Comparison of ENCODE assay signal across 16 cellular contexts in the genomic region with DNA sequence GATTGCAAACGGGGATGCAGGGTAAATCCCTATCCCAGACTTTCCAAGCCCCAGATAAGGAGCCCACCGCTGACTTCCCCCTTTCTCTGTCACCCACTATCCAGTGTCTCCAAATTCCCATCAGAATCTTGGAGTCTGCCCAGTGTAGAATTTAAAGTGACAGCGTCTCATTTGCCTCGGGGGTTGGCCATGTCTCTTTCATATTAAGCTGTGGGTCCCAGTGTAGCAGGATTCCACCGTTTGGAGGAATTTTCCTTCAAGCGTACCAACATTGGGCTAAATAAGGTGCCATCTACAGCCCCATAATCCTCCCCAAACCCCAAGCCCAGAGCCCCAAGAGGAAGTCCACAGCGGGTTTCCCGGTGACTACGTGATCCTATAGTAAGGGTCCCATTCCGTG. TPM values are rescaled to one million over a fixed set of nuclear protein-coding genes. Genes with fewer than 3 reads are reported as not detected.
DNase-seq lines count a peak whose midpoint lies in the region; ATAC-seq, FAIRE-seq and TF ChIP-seq lines count a peak whose summit lies in the region.
"Had no signal": no experiment of that assay in that cellular context is flagged by ENCODE, and none has a peak within 500 bp of the region (broad histone marks: within the 10 kb centered on the region; RNA-seq: fewer than 3 reads in every experiment).

No MANE protein-coding gene starts in this region.

- H3K79me2 ChIP-seq in neural cell (replicated peaks; ENCODE audit: insufficient read depth, low read length), result no peaks in the 10 kb centered on the region

- TF ChIP-seq EP300 in A549 (IDR thresholded peaks at IDR 0.05) (no peak), neural cell (conservative IDR thresholded peaks at IDR 0.05; ENCODE audit: poor library complexity, severe bottlenecking) (no peak)

- DNase-seq in A549 (ENCODE audit: low read depth in 1 of 2, low spot score in 1 of 2) (no peak), middle frontal gyrus (ENCODE audit: extremely low spot score, low spot score) (no peak), NCI-H510A (lab: John Stamatoyannopoulos, UW) (no peak), NCI-H82 (lab: John Stamatoyannopoulos, UW) (no peak)
- no peak for DNase-seq in activated CD4-positive, alpha-beta T cell treated with anti-CD3 and anti-CD28 coated beads for 1 hour
- DNase-seq: GDM1; NCI-H1105 treated with DMSO at 0.1 percent for 48 hours; NCI-H524 treated with DMSO at 0.1 percent for 48 hours; stimulated activated CD4-positive, alpha-beta T cell treated with anti-CD3 and anti-CD28 coated beads, Interleukin-2, amount 100 ng/mL, for 48 hours had no signal

- FAIRE-seq in A549 (lab: Jason Lieb, UNC), result no peak
- FAIRE-seq: GM18507 had no signal

- WGBS in A549 (ENCODE audit: missing lambda C conversion rate), result 9% methylated on average over 8 of the region's 10 CpGs
- 1% methylated on average over 10 of the region's 10 CpGs for WGBS in HUES64
- 1 to 4% methylated on average over 10 of the region's 10 CpGs for WGBS in ectodermal cell, 2 experiments

- no peaks in the 10 kb centered on the region for H3K36me3 ChIP-seq in HUES64 (ENCODE audit: insufficient read depth, low read length)
- no peaks in the 10 kb centered on the region for H3K36me3 ChIP-seq in ectodermal cell (ENCODE audit: control insufficient read depth, insufficient read depth, low read length)
- H3K36me3 ChIP-seq in neural cell (ENCODE audit: insufficient read depth, low read length), result no peaks in the 10 kb centered on the region
- H3K36me3 ChIP-seq: adrenal gland; BLaER1 treated with 17β-estradiol and CSF1 and Interleukin-3, amounts not matched to agents 10 nM and 100 nM had no signal

- H3K9ac ChIP-seq in HUES64 (ENCODE audit: low read depth, low read length), result peak overlapping the region; percentile 70; the same call in 1 of the 2 replicates
- peak overlapping the region; percentile 73 for H3K9ac ChIP-seq in neural cell (ENCODE audit: low read length)
- H3K9ac ChIP-seq: BLaER1 treated with 17β-estradiol and CSF1 and Interleukin-3, amounts not matched to agents 10 nM and 100 nM had no signal

- no peak overlapping the region for H3K27ac ChIP-seq in A549
- no peak overlapping the region for H3K27ac ChIP-seq in HUES64 (ENCODE audit: low read depth, low read length)
- no peak overlapping the region for H3K27ac ChIP-seq in ectodermal cell (ENCODE audit: insufficient read depth, low read depth, low read length, poor library complexity, severe bottlenecking)
- H3K27ac ChIP-seq in neural cell (ENCODE audit: low read length), result peak overlapping the region; percentile 14
- H3K27ac ChIP-seq: BLaER1 treated with 17β-estradiol and CSF1 and Interleukin-3, amounts not matched to agents 10 nM and 100 nM had no signal

- no peaks in the 10 kb centered on the region for H3F3A ChIP-seq in neural cell (ENCODE audit: insufficient read depth, low read length, poor library complexity, severe bottlenecking)

- no peaks in the 10 kb centered on the region for H3K9me2 ChIP-seq in neural cell (ENCODE audit: insufficient read depth, low read length)

- CTCF ChIA-PET in A549 (lab: Yijun Ruan, JAX), result no interaction called here

- H3K4me1 ChIP-seq in A549, result no peaks in the 10 kb centered on the region; the same call in 2 of the 3 replicates
- H3K4me1 ChIP-seq in HUES64 (ENCODE audit: insufficient read depth, low read length), result peaks cover 23% of the 10 kb centered on the region
- peaks cover 16% of the 10 kb centered on the region for H3K4me1 ChIP-seq in ectodermal cell (ENCODE audit: control insufficient read depth, insufficient read depth, low read length)
- H3K4me1 ChIP-seq: BLaER1 treated with 17β-estradiol and CSF1 and Interleukin-3, amounts not matched to agents 10 nM and 100 nM had no signal

- peak overlapping the region; percentile 65 for H2AFZ ChIP-seq in neural cell (ENCODE audit: low read depth, low read length)

- POLR2A ChIA-PET in A549 (lab: Yijun Ruan, JAX), result no interaction called here

- 0 out of 3 replicates have a peak, but pooled peaks cover 3% of the 10 kb centered on the region for H3K9me3 ChIP-seq in A549
- no peaks in the 10 kb centered on the region for H3K9me3 ChIP-seq in HUES64 (ENCODE audit: insufficient read depth, low read depth, low read length)
- H3K9me3 ChIP-seq in ectodermal cell (ENCODE audit: control insufficient read depth, low read length), result no peaks in the 10 kb centered on the region
- H3K9me3 ChIP-seq in neural cell (ENCODE audit: low read length), result no peaks in the 10 kb centered on the region
- H3K9me3 ChIP-seq: adrenal gland had no signal

- H4K20me1 ChIP-seq in neural cell (ENCODE audit: insufficient read depth), result no peaks in the 10 kb centered on the region
- H4K20me1 ChIP-seq: BLaER1 treated with 17β-estradiol and CSF1 and Interleukin-3, amounts not matched to agents 10 nM and 100 nM had no signal

- TF ChIP-seq RAD21 in A549 (conservative IDR thresholded peaks at IDR 0.05 in 1 of 2, IDR thresholded peaks at IDR 0.05 in 1 of 2), result no peak
- TF ChIP-seq RAD21 in neural cell (conservative IDR thresholded peaks at IDR 0.05), result no peak

- H3K4me3 ChIP-seq in A549, result peak overlapping the region; percentile 45; the same call in 1 of the 3 replicates
- H3K4me3 ChIP-seq in HUES64 (ENCODE audit: low read length), result peak overlapping the region; percentile 92
- H3K4me3 ChIP-seq in ectodermal cell (ENCODE audit: insufficient read depth, low read depth, low read length), result peak overlapping the region; percentile 50
- peak overlapping the region; percentile 80 for H3K4me3 ChIP-seq in neural cell (ENCODE audit: low read length)
- H3K4me3 ChIP-seq: BLaER1 treated with 17β-estradiol and CSF1 and Interleukin-3, amounts not matched to agents 10 nM and 100 nM had no signal

- TF ChIP-seq CTCF in A549 (IDR thresholded peaks at IDR 0.05), result no peak
- no peak for TF ChIP-seq CTCF in neural cell (IDR thresholded peaks at IDR 0.05; ENCODE audit: poor library complexity, severe bottlenecking)

- ATAC-seq in A549, result no peak
- ATAC-seq: stimulated activated memory B cell treated with anti-CD40 and anti-IgM and Interleukin-4, amounts not matched to agents 10 μg/mL and 1 μg/mL and 100 μg/mL, for 72 hours had no signal

- H3K4me2 ChIP-seq in A549 (peak overlapping the region; percentile 77; the same call in 2 of the 3 replicates), neural cell (ENCODE audit: low read length) (peak overlapping the region; percentile 72)
- H3K4me2 ChIP-seq: BLaER1 treated with 17β-estradiol and CSF1 and Interleukin-3, amounts not matched to agents 10 nM and 100 nM had no signal

- TF ChIP-seq POLR2A in A549 (IDR thresholded peaks at IDR 0.05; ENCODE audit: low read length), result no peak

- H3K27me3 ChIP-seq in HUES64 (ENCODE audit: insufficient read depth, low read length), result peaks cover 44% of the 10 kb centered on the region
- peaks cover 46% of the 10 kb centered on the region for H3K27me3 ChIP-seq in ectodermal cell (ENCODE audit: control insufficient read depth, insufficient read depth, low read length, poor library complexity, severe bottlenecking)
- peaks cover 25% of the 10 kb centered on the region for H3K27me3 ChIP-seq in neural cell (ENCODE audit: insufficient read depth, low read depth, low read length)
- H3K27me3 ChIP-seq: BLaER1 treated with 17β-estradiol and CSF1 and Interleukin-3, amounts not matched to agents 10 nM and 100 nM had no signal

TF ChIP-seq in A549, 52 proteins besides CTCF, POLR2A, EP300 and RAD21 (continues in another document):
- no peak for TF ChIP-seq CBX2 (IDR thresholded peaks at IDR 0.05; ENCODE audit: borderline replicate concordance, low read depth)
- TF ChIP-seq HOXB5 (CRISPR knock-in tag; IDR thresholded peaks at IDR 0.05), result no peak
- no peak for TF ChIP-seq NPAS2 (CRISPR knock-in tag; IDR thresholded peaks at IDR 0.05; ENCODE audit: borderline replicate concordance)
- TF ChIP-seq, protein P1, sequence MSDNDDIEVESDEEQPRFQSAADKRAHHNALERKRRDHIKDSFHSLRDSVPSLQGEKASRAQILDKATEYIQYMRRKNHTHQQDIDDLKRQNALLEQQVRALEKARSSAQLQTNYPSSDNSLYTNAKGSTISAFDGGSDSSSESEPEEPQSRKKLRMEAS (IDR thresholded peaks at IDR 0.05), result no peak
- TF ChIP-seq ZNF302 (CRISPR knock-in tag; IDR thresholded peaks at IDR 0.05), result no peak
- TF ChIP-seq KDM1A (IDR thresholded peaks at IDR 0.05; ENCODE audit: low read depth), result no peak

TF ChIP-seq in neural cell, 6 proteins besides CTCF, POLR2A, EP300 and RAD21 (continues in another document):
- TF ChIP-seq, protein P2, sequence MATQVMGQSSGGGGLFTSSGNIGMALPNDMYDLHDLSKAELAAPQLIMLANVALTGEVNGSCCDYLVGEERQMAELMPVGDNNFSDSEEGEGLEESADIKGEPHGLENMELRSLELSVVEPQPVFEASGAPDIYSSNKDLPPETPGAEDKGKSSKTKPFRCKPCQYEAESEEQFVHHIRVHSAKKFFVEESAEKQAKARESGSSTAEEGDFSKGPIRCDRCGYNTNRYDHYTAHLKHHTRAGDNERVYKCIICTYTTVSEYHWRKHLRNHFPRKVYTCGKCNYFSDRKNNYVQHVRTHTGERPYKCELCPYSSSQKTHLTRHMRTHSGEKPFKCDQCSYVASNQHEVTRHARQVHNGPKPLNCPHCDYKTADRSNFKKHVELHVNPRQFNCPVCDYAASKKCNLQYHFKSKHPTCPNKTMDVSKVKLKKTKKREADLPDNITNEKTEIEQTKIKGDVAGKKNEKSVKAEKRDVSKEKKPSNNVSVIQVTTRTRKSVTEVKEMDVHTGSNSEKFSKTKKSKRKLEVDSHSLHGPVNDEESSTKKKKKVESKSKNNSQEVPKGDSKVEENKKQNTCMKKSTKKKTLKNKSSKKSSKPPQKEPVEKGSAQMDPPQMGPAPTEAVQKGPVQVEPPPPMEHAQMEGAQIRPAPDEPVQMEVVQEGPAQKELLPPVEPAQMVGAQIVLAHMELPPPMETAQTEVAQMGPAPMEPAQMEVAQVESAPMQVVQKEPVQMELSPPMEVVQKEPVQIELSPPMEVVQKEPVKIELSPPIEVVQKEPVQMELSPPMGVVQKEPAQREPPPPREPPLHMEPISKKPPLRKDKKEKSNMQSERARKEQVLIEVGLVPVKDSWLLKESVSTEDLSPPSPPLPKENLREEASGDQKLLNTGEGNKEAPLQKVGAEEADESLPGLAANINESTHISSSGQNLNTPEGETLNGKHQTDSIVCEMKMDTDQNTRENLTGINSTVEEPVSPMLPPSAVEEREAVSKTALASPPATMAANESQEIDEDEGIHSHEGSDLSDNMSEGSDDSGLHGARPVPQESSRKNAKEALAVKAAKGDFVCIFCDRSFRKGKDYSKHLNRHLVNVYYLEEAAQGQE (IDR thresholded peaks at IDR 0.05; ENCODE audit: borderline replicate concordance), result no peak

RNA-seq across cellular contexts. Expression of a gene that starts 1.1 kb away (rescaled TPM):
- 0.08 and 0.13 TPM in 2 replicates for polyA plus RNA-seq in A549 (2011; rRNA removed)
- 0.08 and 0.13 TPM in 2 replicates for polyA plus RNA-seq in A549 (2012; cell fraction: cytosol; rRNA removed)
- polyA plus RNA-seq in A549 (2012; cell fraction: nucleus; rRNA removed), result 0.13 and 0.19 TPM in 2 replicates
- 0.14 to 0.45 TPM (median 0.17 TPM) in 3 replicates for polyA plus RNA-seq in A549 (2017; fragmentation: RNase III; extraction: RNeasy Plus Mini Kit Qiagen cat#74134 plus additional on column Dnase treatment)
- 0.12 and 0.39 TPM in 2 replicates for polyA minus RNA-seq in A549 (2011; rRNA and poly(A)+ RNA removed)
- 16.4 TPM for polyA plus RNA-seq in HUES64 (2013, experiment 1 of 2)
- 13.8 TPM for polyA plus RNA-seq in HUES64 (2013, experiment 2 of 2)
- polyA plus RNA-seq in ectodermal cell (2013, experiment 1 of 4), result 0.83 TPM
- 0.69 TPM for polyA plus RNA-seq in ectodermal cell (2013, experiment 2 of 4)
- polyA plus RNA-seq in ectodermal cell (2013, experiment 3 of 4), result 1.3 TPM
- 0.81 TPM for polyA plus RNA-seq in ectodermal cell (2013, experiment 4 of 4)
- polyA plus RNA-seq in neural cell, result 15.6 and 20.3 TPM in 2 replicates
- polyA minus RNA-seq in neural cell, result 30.7 TPM in 2 replicates

Comparison
In these comparisons a context has a peak if more than half of its experiments do, and no peak if none do; other contexts are left out.
1. RNA of a gene that starts 1.1 kb away (polyA plus RNA-seq): 15.6 to 20.3 TPM in neural cell; 0.08 to 0.45 TPM in A549; every median in the first group is over 10 times any median in the second.
2. Peak in every context shown above with its lines, with median percentiles within 50 percentile points of each other: H3K4me3 ChIP-seq.